Comparison of ENCODE assay signal across 16 cellular contexts in genomic region chr17:56781944-56782737, GRCh38.
"Had no signal": no experiment of that assay in that cellular context is flagged by ENCODE, and none has a peak within 500 bp of the region (broad histone marks: within the 10 kb centered on the region; RNA-seq: fewer than 3 reads in every experiment).

No MANE protein-coding gene starts in this region.

- FAIRE-seq: islet of Langerhans, pancreas had no signal

- DNase-seq: activated CD4-positive, alpha-beta T cell treated with anti-CD3 and anti-CD28 coated beads, Interleukin-2, amount 50 U/mL, for 4 hours; activated CD4-positive, CD25-positive, alpha-beta regulatory T cell treated with anti-CD3 and anti-CD28 coated beads, Interleukin-2, amount 50 U/mL, for 72 hours; activated naive CD4-positive, alpha-beta T cell treated with anti-CD3 and anti-CD28 coated beads for 36 hours; adrenal gland; dorsolateral prefrontal cortex; midbrain; naive B cell; pancreas; retina; stimulated activated CD4-positive, alpha-beta T cell treated with anti-CD3 and anti-CD28 coated beads, Interleukin-4, amount 100 ng/mL, for 24 hours; stimulated activated naive CD4-positive, alpha-beta T cell; T1000 had no signal

- H3K36me3 ChIP-seq: adrenal gland, pancreas, tibial nerve, vagina had no signal

- ATAC-seq: pancreas had no signal

- H3K9me3 ChIP-seq: adrenal gland, pancreas, tibial nerve, vagina had no signal

- H3K4me3 ChIP-seq: adrenal gland, dorsolateral prefrontal cortex, lung, pancreas, tibial nerve, vagina had no signal

- H3K27me3 ChIP-seq: pancreas, vagina had no signal

- H3K27ac ChIP-seq: adrenal gland, dorsolateral prefrontal cortex, pancreas, tibial nerve, vagina had no signal

- H3K4me1 ChIP-seq: pancreas had no signal
